In the genomic region with DNA sequence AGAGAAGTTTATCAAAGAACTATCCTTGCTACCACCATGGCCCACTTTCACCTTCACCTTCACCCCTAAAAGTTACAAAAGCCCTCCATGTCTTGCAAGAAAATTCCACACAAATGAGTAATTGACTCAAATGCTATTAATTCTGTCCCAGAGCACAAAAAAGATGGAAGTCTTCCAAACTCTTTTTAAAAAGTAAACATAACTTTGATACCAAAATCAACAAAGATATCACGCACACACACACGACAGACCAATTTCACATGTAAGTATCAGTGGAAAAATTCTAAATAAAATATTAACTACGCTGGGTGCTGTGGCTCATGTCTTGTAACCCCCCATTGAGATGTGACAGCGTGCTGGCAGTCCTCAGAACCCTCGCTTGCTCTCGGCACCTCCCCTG, we compare ENCODE assay signal across 11 cellular contexts. TPM values are rescaled to one million over a fixed set of nuclear protein-coding genes. Genes with fewer than 3 reads are reported as not detected.
A peak's percentile ranks its signal among the peaks of the same experiment; 100 is the strongest.
DNase-seq lines count a peak whose midpoint lies in the region; ATAC-seq and TF ChIP-seq lines count a peak whose summit lies in the region.
"Had no signal": no experiment of that assay in that cellular context is flagged by ENCODE, and none has a peak within 500 bp of the region (broad histone marks: within the 10 kb centered on the region; RNA-seq: fewer than 3 reads in every experiment).

No MANE protein-coding gene starts in this region.

- POLR2A ChIA-PET in MCF 10A (lab: Yijun Ruan, JAX): interaction anchor here (1.0 to 1.9 kb wide), 2 partner anchors 9 to 13 kb away, joined by 3 to 5 read pairs; no protein-coding TSS in a partner anchor

- no peak overlapping the region for H3K4me3 Mint-ChIP-seq in MCF 10A (ENCODE audit: unreplicated experiment)
- H3K4me3 Mint-ChIP-seq in activated naive CD8-positive, alpha-beta T cell treated with anti-CD3 and anti-CD28 coated beads, Interleukin-2, amount 50 U/mL, for 24 hours: no peak overlapping the region
- peak overlapping the region; percentile 60 for H3K4me3 Mint-ChIP-seq in memory B cell

- no peak for TF ChIP-seq POLR2A in upper lobe of left lung (IDR thresholded peaks at IDR 0.05)

- H2AFZ ChIP-seq in mammary epithelial cell (ENCODE audit: low read depth, low read length): no peak overlapping the region

- BruUV-seq in MCF 10A (replicated peaks; lab: Mats Ljungman, UMichigan) (no TSS peak), mammary epithelial cell (replicated peaks; lab: Mats Ljungman, UMichigan) (no TSS peak)

- H3K36me3 Mint-ChIP-seq in MCF 10A (ENCODE audit: insufficient read depth, unreplicated experiment) (no peaks in the 10 kb centered on the region), memory B cell (no peaks in the 10 kb centered on the region)
- H3K36me3 Mint-ChIP-seq in activated naive CD8-positive, alpha-beta T cell treated with anti-CD3 and anti-CD28 coated beads, Interleukin-2, amount 50 U/mL, for 24 hours (ENCODE audit: low read depth): peaks cover 5% of the 10 kb centered on the region

- TF ChIP-seq CTCF in MCF 10A (IDR thresholded peaks at IDR 0.05; ENCODE audit: unreplicated experiment) (no peak), mammary epithelial cell (conservative IDR thresholded peaks at IDR 0.05 in 1 of 2, IDR thresholded peaks at IDR 0.05 in 1 of 2; ENCODE audit: extremely low read depth in 1 of 2, insufficient read depth in 1 of 2, low read depth in 1 of 2, low read length in 2 of 2) (no peak), upper lobe of left lung (IDR thresholded peaks at IDR 0.05) (no peak), GM13977 (IDR thresholded peaks at IDR 0.05; ENCODE audit: extremely low read depth, insufficient read depth, missing control alignments) (no peak)

- dilution Hi-C loops in mammary epithelial cell (cut with HindIII; ENCODE audit: low sequenced_read_pairs): no loop called here

- peak in 1 of 4 donors; percentile 5 for TF ChIP-seq EP300 in upper lobe of left lung (IDR thresholded peaks at IDR 0.05)

- H3K4me3 ChIP-seq in mammary epithelial cell (replicated peaks in 1 of 3; ENCODE audit: insufficient read depth in 1 of 3, low read depth in 2 of 3, low read length in 3 of 3) (no peak overlapping the region), upper lobe of left lung (no peak overlapping the region)

- no peaks in the 10 kb centered on the region for H3K27me3 Mint-ChIP-seq in MCF 10A (ENCODE audit: insufficient read depth, unreplicated experiment)
- H3K27me3 Mint-ChIP-seq in activated naive CD8-positive, alpha-beta T cell treated with anti-CD3 and anti-CD28 coated beads, Interleukin-2, amount 50 U/mL, for 24 hours: no peaks in the 10 kb centered on the region
- H3K27me3 Mint-ChIP-seq in memory B cell: no peaks in the 10 kb centered on the region

- peaks cover 25% of the 10 kb centered on the region for H3K79me2 ChIP-seq in mammary epithelial cell (ENCODE audit: insufficient read depth, low read length)

- H3K9me3 ChIP-seq in mammary epithelial cell (replicated peaks; ENCODE audit: insufficient read depth, low read length) (no peaks in the 10 kb centered on the region), upper lobe of left lung (no peaks in the 10 kb centered on the region)

- H3K4me2 ChIP-seq in mammary epithelial cell (ENCODE audit: insufficient read depth, low read depth, low read length): no peak overlapping the region

- H3K4me1 ChIP-seq in mammary epithelial cell (ENCODE audit: insufficient read depth, low read length) (peaks cover 15% of the 10 kb centered on the region), upper lobe of left lung (peaks cover 10 to 33% (median 20%) of the 10 kb centered on the region in 4 donors)

- CTCF ChIA-PET in MCF 10A (lab: Yijun Ruan, JAX) (no interaction called here), mammary epithelial cell (lab: Charles Lee; ENCODE audit: low non-redundant PET) (no interaction called here)

- intact Hi-C loops in MCF 10A (cut with micrococcal nuclease): no loop called here
- intact Hi-C loops in mammary epithelial cell (cut with micrococcal nuclease): no loop called here

- H3K9me3 Mint-ChIP-seq in MCF 10A (ENCODE audit: unreplicated experiment) (no peaks in the 10 kb centered on the region), memory B cell (no peaks in the 10 kb centered on the region)
- H3K9me3 Mint-ChIP-seq in activated naive CD8-positive, alpha-beta T cell treated with anti-CD3 and anti-CD28 coated beads, Interleukin-2, amount 50 U/mL, for 24 hours: no peaks in the 10 kb centered on the region

- H3K4me1 Mint-ChIP-seq in MCF 10A (ENCODE audit: insufficient read depth, unreplicated experiment): peaks cover 17% of the 10 kb centered on the region
- peaks cover 29% of the 10 kb centered on the region for H3K4me1 Mint-ChIP-seq in activated naive CD8-positive, alpha-beta T cell treated with anti-CD3 and anti-CD28 coated beads, Interleukin-2, amount 50 U/mL, for 24 hours
- peaks cover 21% of the 10 kb centered on the region for H3K4me1 Mint-ChIP-seq in memory B cell

- H3K36me3 ChIP-seq in mammary epithelial cell (ENCODE audit: insufficient read depth, low read length) (no peaks in the 10 kb centered on the region), upper lobe of left lung (no peaks in the 10 kb centered on the region)

- DNase-seq in MCF 10A (ENCODE audit: unreplicated experiment) (peak; percentile 55), mammary epithelial cell (no peak), memory B cell (ENCODE audit: low spot score in 2 of 2) (no peak), upper lobe of left lung (no peak), GM13977 (ENCODE audit: low spot score) (no peak)
- DNase-seq in activated naive CD8-positive, alpha-beta T cell treated with anti-CD3 and anti-CD28 coated beads, Interleukin-2, amount 50 U/mL, for 24 hours: no peak
- no peak for DNase-seq in activated effector memory CD4-positive, alpha-beta T cell treated with Interleukin-2 at 50 U/mL for 16 hours
- DNase-seq: C1 segment of cervical spinal cord, occipital lobe, SHP77 had no signal

- in situ Hi-C loops in mammary epithelial cell (cut with MboI; ENCODE audit: low sequenced_read_pairs in 2 of 2) (no loop called here), GM13977 (cut with MboI; ENCODE audit: low pct_unique_long_range_greater_than_20kb, low sequenced_read_pairs, unreplicated experiment) (no loop called here)

- ATAC-seq in activated naive CD8-positive, alpha-beta T cell treated with anti-CD3 and anti-CD28 coated beads, Interleukin-2, amount 50 U/mL, for 24 hours: no peak
- no peak for ATAC-seq in memory B cell (ENCODE audit: low read depth)
- ATAC-seq in upper lobe of left lung (ENCODE audit: low FRiP score in 2 of 2): no peak
- ATAC-seq in HG02763 (IDR thresholded peaks at IDR 0.05; ENCODE audit: unreplicated experiment): no peak

- no peak overlapping the region for H3K27ac ChIP-seq in mammary epithelial cell (ENCODE audit: insufficient read depth, low read depth, low read length)
- H3K27ac ChIP-seq in upper lobe of left lung: peak overlapping the region in 3 of 4 donors; percentile 69 to 99 (median 93)

- H3K27me3 ChIP-seq in mammary epithelial cell (ENCODE audit: insufficient read depth, low read length): no peaks in the 10 kb centered on the region
- H3K27me3 ChIP-seq in upper lobe of left lung: no peaks in the 10 kb centered on the region

- WGBS in mammary epithelial cell (ENCODE audit: low coverage, missing lambda C conversion rate): 94% methylated on average over 4 of the region's 6 CpGs
- WGBS in upper lobe of left lung, 2 donors: 54 to 58% methylated on average over 6 of the region's 6 CpGs

- no peak overlapping the region for H3K9ac ChIP-seq in mammary epithelial cell (ENCODE audit: insufficient read depth, low read length)

- no peaks in the 10 kb centered on the region for H4K20me1 ChIP-seq in mammary epithelial cell (ENCODE audit: insufficient read depth, low read length)

- H3K27ac Mint-ChIP-seq in MCF 10A (ENCODE audit: low read depth, unreplicated experiment): peak overlapping the region; percentile 93
- peak overlapping the region; percentile 95 for H3K27ac Mint-ChIP-seq in activated naive CD8-positive, alpha-beta T cell treated with anti-CD3 and anti-CD28 coated beads, Interleukin-2, amount 50 U/mL, for 24 hours
- no peak overlapping the region for H3K27ac Mint-ChIP-seq in memory B cell

RNA-seq across cellular contexts. Expression of a gene that starts 1.1 kb away (rescaled TPM):
- total RNA-seq in MCF 10A (2022) (38.8 and 40.5 TPM in 2 replicates), mammary epithelial cell (10 to 100 TPM; 14.0 to 15.3 TPM), upper lobe of left lung (100 to 1,000 TPM in 1 of 6 donors, 10 to 100 TPM in 5; 44.6 to 157 (median 85.4) TPM)
- 11.2 TPM for polyA plus RNA-seq in mammary epithelial cell
- polyA minus RNA-seq in mammary epithelial cell: 5.8 TPM
